Comparison of ENCODE assay signal across 18 cellular contexts in the genomic region with DNA sequence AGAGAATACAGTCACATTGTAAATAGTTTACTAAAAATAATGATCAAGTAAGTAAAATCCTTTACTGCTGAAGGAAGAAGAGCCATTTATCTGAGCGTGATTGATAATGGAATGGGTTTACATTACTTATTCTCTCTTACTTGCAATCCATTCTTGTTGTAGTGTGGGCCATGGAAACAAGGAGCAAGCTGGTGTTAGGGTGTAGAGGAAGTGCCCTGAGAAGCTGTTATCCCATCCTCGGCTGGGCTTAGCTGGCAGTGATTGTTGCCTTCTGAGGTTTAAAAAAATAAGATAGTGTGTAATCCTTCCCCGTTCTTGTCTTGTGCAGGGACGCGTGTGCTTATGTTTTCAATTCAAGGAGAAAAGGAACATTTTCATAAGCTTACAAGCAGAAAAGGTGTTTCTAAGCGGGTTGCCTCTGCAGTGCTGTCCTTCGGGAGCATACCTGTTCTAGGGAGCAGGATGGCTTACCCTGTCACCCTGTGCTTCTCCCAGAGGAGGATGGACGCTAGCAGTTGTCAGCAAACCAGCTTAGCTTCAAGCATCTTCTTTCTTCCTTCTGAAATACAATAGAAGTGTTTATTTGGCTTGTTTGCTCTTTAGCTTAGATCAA.
DNase-seq lines count a peak whose midpoint lies in the region; ATAC-seq and TF ChIP-seq lines count a peak whose summit lies in the region.
"Had no signal": no experiment of that assay in that cellular context is flagged by ENCODE, and none has a peak within 500 bp of the region (broad histone marks: within the 10 kb centered on the region; RNA-seq: fewer than 3 reads in every experiment).

No MANE protein-coding gene starts in this region.

- H3K27ac ChIP-seq in PC-9 = 0 out of 2 replicates have a peak overlapping the region, but pooled peaks have one; percentile 3
- no peak overlapping the region for H3K27ac ChIP-seq in upper lobe of right lung
- H3K27ac ChIP-seq: esophagus muscularis mucosa, neutrophil, Peyer's patch, SK-N-MC had no signal

- H3K79me2 ChIP-seq in PC-9 (ENCODE audit: low read depth) = no peaks in the 10 kb centered on the region

- H3K27me3 ChIP-seq in PC-9 (ENCODE audit: insufficient read depth, low read depth) (no peaks in the 10 kb centered on the region), upper lobe of right lung (no peaks in the 10 kb centered on the region)
- H3K27me3 ChIP-seq: esophagus muscularis mucosa, neutrophil, Peyer's patch had no signal

- H3K4me1 ChIP-seq in PC-9 (replicated peaks; ENCODE audit: insufficient read depth) (peaks cover 25% of the 10 kb centered on the region), upper lobe of right lung (no peaks in the 10 kb centered on the region)
- H3K4me1 ChIP-seq: Peyer's patch had no signal

- H3K36me3 ChIP-seq in PC-9 (ENCODE audit: low read depth) (peaks cover 10% of the 10 kb centered on the region), upper lobe of right lung (no peaks in the 10 kb centered on the region)
- H3K36me3 ChIP-seq: esophagus muscularis mucosa, neutrophil, Peyer's patch had no signal

- no peaks in the 10 kb centered on the region for H3K9me2 ChIP-seq in PC-9 (ENCODE audit: insufficient read depth)

- no peak overlapping the region for H2AFZ ChIP-seq in PC-9

- TF ChIP-seq CTCF in PC-9 (conservative IDR thresholded peaks at IDR 0.05) (no peak), epithelial cell of proximal tubule (conservative IDR thresholded peaks at IDR 0.05; ENCODE audit: low read depth, low read length) (no peak), nephron progenitor cell (IDR thresholded peaks at IDR 0.05) (no peak), upper lobe of right lung (IDR thresholded peaks at IDR 0.05) (no peak)

- CTCF ChIA-PET in PC-9 (lab: Charles Lee) = interaction anchor here (0.6 kb wide), 1 partner anchor 205 kb away, joined by 3 read pairs; no protein-coding TSS in a partner anchor

- no TSS peak for BruUV-seq in PC-9 (replicated peaks; lab: Mats Ljungman, UMichigan)

- no peaks in the 10 kb centered on the region for H4K20me1 ChIP-seq in PC-9 (ENCODE audit: insufficient read depth)

- peaks cover 50% of the 10 kb centered on the region for H3K4me1 Mint-ChIP-seq in nephron progenitor cell
- H3K4me1 Mint-ChIP-seq: activated naive CD8-positive, alpha-beta T cell treated with anti-CD3 and anti-CD28 coated beads, Interleukin-2, amount 10 ng/mL, durations not matched to agents 7 days and 5 days; B cell had no signal

- H3K4me2 ChIP-seq in PC-9 = no peak overlapping the region

- POLR2A ChIA-PET in PC-9 (lab: Charles Lee; ENCODE audit: unreplicated experiment) = no interaction called here

- DNase-seq in PC-9 = no peak
- no peak for DNase-seq in epithelial cell of proximal tubule (ENCODE audit: low read depth)
- DNase-seq in nephron progenitor cell = no peak
- DNase-seq in upper lobe of right lung = no peak
- no peak for DNase-seq in HK-2 (ENCODE audit: unreplicated experiment)
- no peak for DNase-seq in stimulated activated naive CD8-positive, alpha-beta T cell treated with anti-CD3 and anti-CD28 coated beads, Interleukin-15, Interleukin-2, amounts not matched to agents 100 U/mL and 50 U/mL, for 24 hours
- no peak for DNase-seq in DMS153 (lab: John Stamatoyannopoulos, UW)
- DNase-seq: activated CD4-positive, CD25-positive, alpha-beta regulatory T cell treated with anti-CD3 and anti-CD28 coated beads, Interleukin-2, amount 50 U/mL, for 72 hours; activated naive CD8-positive, alpha-beta T cell treated with anti-CD3 and anti-CD28 coated beads, Interleukin-2, amount 10 ng/mL, durations not matched to agents 7 days and 5 days; dermis blood vessel endothelial cell; NCI-H2171 treated with DMSO at 0.1 percent for 48 hours; Peyer's patch; T-helper 9 cell had no signal

- no peaks in the 10 kb centered on the region for H3K9me3 ChIP-seq in PC-9 (ENCODE audit: insufficient read depth, low read depth)
- no peaks in the 10 kb centered on the region for H3K9me3 ChIP-seq in upper lobe of right lung
- H3K9me3 ChIP-seq: esophagus muscularis mucosa, neutrophil, Peyer's patch had no signal

- H3K4me3 Mint-ChIP-seq in nephron progenitor cell = peak overlapping the region; percentile 81
- H3K4me3 Mint-ChIP-seq: activated naive CD8-positive, alpha-beta T cell treated with anti-CD3 and anti-CD28 coated beads, Interleukin-2, amount 10 ng/mL, durations not matched to agents 7 days and 5 days; activated T-helper 1 cell treated with anti-CD3 and anti-CD28 coated beads, Interleukin-12 subunit alpha, Interleukin-12 subunit beta, Interleukin-2, Interleukin-4 antibody, amounts not matched to agents 30 ng/mL and 10 ng/mL and 1 ng/mL, durations not matched to agents 14 hours and 24 hours and 36 hours; B cell had no signal

- H3F3A ChIP-seq in PC-9 (ENCODE audit: insufficient read depth, low read depth) = peaks cover 17% of the 10 kb centered on the region

- H3K36me3 Mint-ChIP-seq in nephron progenitor cell (ENCODE audit: low read depth) = no peaks in the 10 kb centered on the region
- H3K36me3 Mint-ChIP-seq: activated naive CD8-positive, alpha-beta T cell treated with anti-CD3 and anti-CD28 coated beads, Interleukin-2, amount 10 ng/mL, durations not matched to agents 7 days and 5 days had no signal

- H3K9me3 Mint-ChIP-seq in nephron progenitor cell = no peaks in the 10 kb centered on the region
- H3K9me3 Mint-ChIP-seq: activated naive CD8-positive, alpha-beta T cell treated with anti-CD3 and anti-CD28 coated beads, Interleukin-2, amount 10 ng/mL, durations not matched to agents 7 days and 5 days; activated T-helper 1 cell treated with anti-CD3 and anti-CD28 coated beads, Interleukin-12 subunit alpha, Interleukin-12 subunit beta, Interleukin-2, Interleukin-4 antibody, amounts not matched to agents 30 ng/mL and 10 ng/mL and 1 ng/mL, durations not matched to agents 14 hours and 24 hours and 36 hours had no signal

- H3K27ac Mint-ChIP-seq in nephron progenitor cell = peak overlapping the region; percentile 76
- H3K27ac Mint-ChIP-seq: activated naive CD8-positive, alpha-beta T cell treated with anti-CD3 and anti-CD28 coated beads, Interleukin-2, amount 10 ng/mL, durations not matched to agents 7 days and 5 days; activated T-helper 1 cell treated with anti-CD3 and anti-CD28 coated beads, Interleukin-12 subunit alpha, Interleukin-12 subunit beta, Interleukin-2, Interleukin-4 antibody, amounts not matched to agents 30 ng/mL and 10 ng/mL and 1 ng/mL, durations not matched to agents 14 hours and 24 hours and 36 hours; B cell had no signal

- H3K4me3 ChIP-seq in PC-9 (no peak overlapping the region), epithelial cell of proximal tubule (ENCODE audit: low read depth, low read length) (peak overlapping the region; percentile 64), upper lobe of right lung (peak overlapping the region; percentile 34)
- H3K4me3 ChIP-seq: esophagus muscularis mucosa, SK-N-MC had no signal

- peak; percentile 29 for ATAC-seq in upper lobe of right lung
- no peak for ATAC-seq in stimulated activated naive CD8-positive, alpha-beta T cell treated with anti-CD3 and anti-CD28 coated beads, Interleukin-15, Interleukin-2, amounts not matched to agents 100 U/mL and 50 U/mL, for 24 hours

- intact Hi-C loops in PC-9 (cut with micrococcal nuclease; ENCODE audit: unreplicated experiment) = no loop called here
- intact Hi-C loops in upper lobe of right lung (cut with DNase I) = no loop called here

- H3K27me3 Mint-ChIP-seq in nephron progenitor cell (ENCODE audit: low read depth, poor library complexity) = no peaks in the 10 kb centered on the region
